Comparison of ENCODE assay signal across 1 cellular context in genomic region chr3:133544983-133545382, GRCh38.
TF ChIP-seq lines count a peak whose summit lies in the region.

No MANE protein-coding gene starts in this region.

TF ChIP-seq in liver, 16 proteins besides CTCF, POLR2A, EP300 and RAD21:
- TF ChIP-seq HNF4A (conservative IDR thresholded peaks at IDR 0.05) (peak; percentile 85), MAX (IDR thresholded peaks at IDR 0.05) (peak; percentile 33), HNF4G (IDR thresholded peaks at IDR 0.05) (peak; percentile 80), ATF3 (IDR thresholded peaks at IDR 0.05) (peak; percentile 69), YY1 (IDR thresholded peaks at IDR 0.05) (peak; percentile 34), FOXA2 (IDR thresholded peaks at IDR 0.05) (peak; percentile 34), SP1 (IDR thresholded peaks at IDR 0.05) (peak; percentile 87), JUND (IDR thresholded peaks at IDR 0.05) (peak; percentile 24 to 30), RXRA (IDR thresholded peaks at IDR 0.05) (peak; percentile 62 to 73)
TF ChIP-seq in liver: peak in this region for 9; not testable (repeated sequence) for 7.
